ENCODE assay signal across 25 cellular contexts in the genomic region with DNA sequence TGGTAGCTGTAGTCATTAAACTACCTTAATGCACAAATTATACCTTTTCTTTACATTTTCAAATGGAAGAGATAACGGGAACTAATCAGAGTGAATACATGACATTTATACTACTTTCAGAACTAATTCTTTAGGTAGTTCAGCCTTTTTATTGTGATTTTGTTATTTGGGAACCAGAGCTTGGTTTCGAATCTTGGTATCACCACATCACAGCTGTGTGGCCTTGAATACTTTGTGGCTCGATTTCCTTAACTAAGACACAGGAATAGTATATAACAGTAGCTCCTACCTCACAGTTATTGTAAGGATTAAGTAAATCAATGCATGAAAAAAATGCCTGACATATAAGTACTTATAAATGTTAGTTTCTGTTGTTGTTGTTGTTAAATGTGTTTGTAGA.
DNase-seq lines count a peak whose midpoint lies in the region; ATAC-seq and TF ChIP-seq lines count a peak whose summit lies in the region.
"Had no signal": no experiment of that assay in that cellular context is flagged by ENCODE, and none has a peak within 500 bp of the region (broad histone marks: within the 10 kb centered on the region; RNA-seq: fewer than 3 reads in every experiment).

No MANE protein-coding gene starts in this region.

- POLR2A ChIA-PET in CD4-positive, alpha-beta T cell (lab: Charles Lee), result no interaction called here

- TF ChIP-seq CTCF in fibroblast of lung (conservative IDR thresholded peaks at IDR 0.05 in 1 of 2, IDR thresholded peaks at IDR 0.05 in 1 of 2; ENCODE audit: low read depth in 1 of 2, low read length in 2 of 2) (no peak), suprapubic skin (IDR thresholded peaks at IDR 0.05) (no peak)
- no peak for TF ChIP-seq CTCF in CD4-positive, alpha-beta T cell (IDR thresholded peaks at IDR 0.05)

- no peaks in the 10 kb centered on the region for H3K4me1 Mint-ChIP-seq in CD4-positive, alpha-beta T cell (ENCODE audit: low read depth)
- H3K4me1 Mint-ChIP-seq: activated CD4-positive, alpha-beta T cell treated with anti-CD3 and anti-CD28 coated beads, Interleukin-2, amount 10 ng/mL, durations not matched to agents 7 days and 5 days; activated naive CD8-positive, alpha-beta T cell treated with anti-CD3 and anti-CD28 coated beads, Interleukin-2, amount 10 ng/mL, durations not matched to agents 7 days and 5 days had no signal

- intact Hi-C loops in CD4-positive, alpha-beta T cell (cut with DNase I, micrococcal nuclease), result no loop called here

- no peak overlapping the region for H3K4me3 Mint-ChIP-seq in CD4-positive, alpha-beta T cell
- H3K4me3 Mint-ChIP-seq: activated CD4-positive, alpha-beta T cell treated with anti-CD3 and anti-CD28 coated beads, Interleukin-2, amount 10 ng/mL, durations not matched to agents 7 days and 5 days; activated naive CD8-positive, alpha-beta T cell treated with anti-CD3 and anti-CD28 coated beads, Interleukin-2, amount 10 ng/mL, durations not matched to agents 7 days and 5 days; brain; CD8-positive, alpha-beta memory T cell had no signal

- H4K20me1 ChIP-seq in fibroblast of lung (ENCODE audit: control insufficient read depth, extremely low read depth, insufficient read depth, low read length), result no peaks in the 10 kb centered on the region

- DNase-seq in fibroblast of lung (ENCODE audit: low read depth in 2 of 2) (no peak), suprapubic skin (ENCODE audit: low spot score in 2 of 2) (no peak)
- no peak for DNase-seq in activated CD4-positive, alpha-beta T cell treated with anti-CD3 and anti-CD28 coated beads for 1 hour
- DNase-seq in CD4-positive, alpha-beta T cell, result no peak
- DNase-seq: activated CD4-positive, alpha-beta T cell treated with anti-CD3 and anti-CD28 coated beads, Interleukin-2, amount 10 ng/mL, durations not matched to agents 7 days and 5 days; activated naive CD8-positive, alpha-beta T cell treated with anti-CD3 and anti-CD28 coated beads, Interleukin-2, amount 10 ng/mL, durations not matched to agents 7 days and 5 days; CD8-positive, alpha-beta memory T cell; cortex of kidney; GDM1; heart left ventricle; NCI-H1105; NCI-H2029; NCI-H345; NCI-H82; SHP77; spleen; stimulated activated CD4-positive, alpha-beta T cell treated with anti-CD3 and anti-CD28 coated beads, Interleukin-4, amount 100 ng/mL, for 1 hour; stimulated activated naive CD4-positive, alpha-beta T cell treated with Interleukin-2 at 50 U/mL for 16 hours had no signal

- TF ChIP-seq EP300 in suprapubic skin (IDR thresholded peaks at IDR 0.05), result no peak

- H3K36me3 Mint-ChIP-seq in CD4-positive, alpha-beta T cell (ENCODE audit: low read depth), result peaks cover 26% of the 10 kb centered on the region

- H3K27ac Mint-ChIP-seq in CD4-positive, alpha-beta T cell, result no peak overlapping the region
- H3K27ac Mint-ChIP-seq: activated CD4-positive, alpha-beta T cell treated with anti-CD3 and anti-CD28 coated beads, Interleukin-2, amount 10 ng/mL, durations not matched to agents 7 days and 5 days; activated naive CD8-positive, alpha-beta T cell treated with anti-CD3 and anti-CD28 coated beads, Interleukin-2, amount 10 ng/mL, durations not matched to agents 7 days and 5 days; activated T-helper 2 cell treated with anti-CD3 and anti-CD28 coated beads, Interferon-gamma antibody, Interleukin-2, Interleukin-4, amounts not matched to agents 10 μg/mL and 5 μg/mL and 100 μg/mL, durations not matched to agents 14 hours and 24 hours and 36 hours; brain; CD8-positive, alpha-beta memory T cell had no signal

- H3K9ac ChIP-seq in HUES48 (ENCODE audit: low read depth, low read length), result no peak overlapping the region
- no peak overlapping the region for H3K9ac ChIP-seq in fibroblast of lung (ENCODE audit: insufficient read depth, low read length)
- peak overlapping the region; percentile 26 for H3K9ac ChIP-seq in skeletal muscle satellite cell (ENCODE audit: low read depth, low read length)

- CTCF ChIA-PET in CD4-positive, alpha-beta T cell (lab: Charles Lee), result no interaction called here

- WGBS in suprapubic skin, result 90% methylated on average over 3 of the region's 3 CpGs

- no peak for TF ChIP-seq POLR2A in suprapubic skin (IDR thresholded peaks at IDR 0.05)

- peaks cover 16% of the 10 kb centered on the region for H3K4me1 ChIP-seq in HUES48 (ENCODE audit: control insufficient read depth, insufficient read depth, low read length)
- H3K4me1 ChIP-seq in fibroblast of lung (ENCODE audit: control insufficient read depth, extremely low read depth, insufficient read depth, low read length), result peaks cover 11% of the 10 kb centered on the region
- peaks cover 42% of the 10 kb centered on the region for H3K4me1 ChIP-seq in skeletal muscle satellite cell (ENCODE audit: control insufficient read depth, insufficient read depth, low read length)
- H3K4me1 ChIP-seq in suprapubic skin, result no peaks in the 10 kb centered on the region
- H3K4me1 ChIP-seq: spleen had no signal

- H3K4me3 ChIP-seq in HUES48 (ENCODE audit: low read depth, low read length) (no peak overlapping the region), fibroblast of lung (replicated peaks in 1 of 4; ENCODE audit: control extremely low read depth in 1 of 4, insufficient read depth in 1 of 4, low read depth in 3 of 4, low read length in 4 of 4) (no peak overlapping the region), skeletal muscle satellite cell (ENCODE audit: low read length) (peak overlapping the region; percentile 25), suprapubic skin (no peak overlapping the region)
- H3K4me3 ChIP-seq: heart left ventricle, spleen had no signal

- H3K27me3 ChIP-seq in HUES48 (ENCODE audit: control insufficient read depth, insufficient read depth, low read length), result no peaks in the 10 kb centered on the region
- H3K27me3 ChIP-seq in fibroblast of lung (ENCODE audit: control insufficient read depth, insufficient read depth, low read length), result no peaks in the 10 kb centered on the region
- H3K27me3 ChIP-seq in skeletal muscle satellite cell (ENCODE audit: control insufficient read depth, insufficient read depth, low read length), result no peaks in the 10 kb centered on the region
- no peaks in the 10 kb centered on the region for H3K27me3 ChIP-seq in suprapubic skin
- no peaks in the 10 kb centered on the region for H3K27me3 ChIP-seq in CD4-positive, alpha-beta T cell (ENCODE audit: control insufficient read depth, insufficient read depth, low read length)
- H3K27me3 ChIP-seq: heart left ventricle, spleen had no signal

- H3K9me3 ChIP-seq in HUES48 (ENCODE audit: control insufficient read depth, insufficient read depth, low read length), result no peaks in the 10 kb centered on the region
- H3K9me3 ChIP-seq in fibroblast of lung (ENCODE audit: control insufficient read depth, insufficient read depth, low read depth, low read length), result no peaks in the 10 kb centered on the region
- no peaks in the 10 kb centered on the region for H3K9me3 ChIP-seq in skeletal muscle satellite cell (replicated peaks; ENCODE audit: low read length)
- H3K9me3 ChIP-seq in suprapubic skin, result no peaks in the 10 kb centered on the region
- H3K9me3 ChIP-seq in CD4-positive, alpha-beta T cell (ENCODE audit: control insufficient read depth, low read length), result no peaks in the 10 kb centered on the region

- no peak for ATAC-seq in GM18909 (IDR thresholded peaks at IDR 0.05; ENCODE audit: poor library complexity, unreplicated experiment)
- ATAC-seq in CD4-positive, alpha-beta T cell (ENCODE audit: poor library complexity), result no peak
- ATAC-seq: left lobe of liver had no signal

- H3K9me3 Mint-ChIP-seq in CD4-positive, alpha-beta T cell, result no peaks in the 10 kb centered on the region
- H3K9me3 Mint-ChIP-seq: activated CD4-positive, alpha-beta T cell treated with anti-CD3 and anti-CD28 coated beads, Interleukin-2, amount 10 ng/mL, durations not matched to agents 7 days and 5 days; activated naive CD8-positive, alpha-beta T cell treated with anti-CD3 and anti-CD28 coated beads, Interleukin-2, amount 10 ng/mL, durations not matched to agents 7 days and 5 days; activated T-helper 2 cell treated with anti-CD3 and anti-CD28 coated beads, Interferon-gamma antibody, Interleukin-2, Interleukin-4, amounts not matched to agents 10 μg/mL and 5 μg/mL and 100 μg/mL, durations not matched to agents 14 hours and 24 hours and 36 hours; CD8-positive, alpha-beta memory T cell had no signal

- peak overlapping the region; percentile 62 for H3K27ac ChIP-seq in HUES48 (ENCODE audit: low read depth, low read length)
- H3K27ac ChIP-seq in angular gyrus (ENCODE audit: low read depth, low read length), result peak overlapping the region; percentile 59
- H3K27ac ChIP-seq in fibroblast of lung (ENCODE audit: insufficient read depth, low read length), result peak overlapping the region; percentile 52
- H3K27ac ChIP-seq in suprapubic skin, result no peak overlapping the region
- no peak overlapping the region for H3K27ac ChIP-seq in CD4-positive, alpha-beta T cell (ENCODE audit: low read depth, low read length)
- H3K27ac ChIP-seq: heart left ventricle, spleen had no signal

- H3K4me2 ChIP-seq in fibroblast of lung (ENCODE audit: extremely low read depth, insufficient read depth, low read length) (no peak overlapping the region), skeletal muscle satellite cell (ENCODE audit: low read length) (peak overlapping the region; percentile 68)

- H3K79me2 ChIP-seq in fibroblast of lung (ENCODE audit: control insufficient read depth, insufficient read depth, low read length), result no peaks in the 10 kb centered on the region

- H3K36me3 ChIP-seq in HUES48 (ENCODE audit: control insufficient read depth, insufficient read depth, low read length) (no peaks in the 10 kb centered on the region), fibroblast of lung (ENCODE audit: control insufficient read depth, insufficient read depth, low read length) (no peaks in the 10 kb centered on the region), skeletal muscle satellite cell (ENCODE audit: insufficient read depth, low read length) (no peaks in the 10 kb centered on the region), suprapubic skin (no peaks in the 10 kb centered on the region)
- H3K36me3 ChIP-seq: heart left ventricle had no signal

- H3K27me3 Mint-ChIP-seq in CD4-positive, alpha-beta T cell, result no peaks in the 10 kb centered on the region
- H3K27me3 Mint-ChIP-seq: activated CD4-positive, alpha-beta T cell treated with anti-CD3 and anti-CD28 coated beads, Interleukin-2, amount 10 ng/mL, durations not matched to agents 7 days and 5 days; activated naive CD8-positive, alpha-beta T cell treated with anti-CD3 and anti-CD28 coated beads, Interleukin-2, amount 10 ng/mL, durations not matched to agents 7 days and 5 days; brain; CD8-positive, alpha-beta memory T cell had no signal

- H2AFZ ChIP-seq in fibroblast of lung (ENCODE audit: low read length), result no peak overlapping the region

Comparison
In these comparisons a context has a peak if more than half of its experiments do, and no peak if none do; other contexts are left out.
1. H3K27ac ChIP-seq: peak in HUES48 (single experiment), angular gyrus (single experiment) and fibroblast of lung (single experiment); none in suprapubic skin (single experiment) and CD4-positive, alpha-beta T cell (single experiment).